Comparison of ENCODE assay signal across 23 cellular contexts in genomic region chr1:179708434-179709195, GRCh38. TPM values are rescaled to one million over a fixed set of nuclear protein-coding genes. Genes with fewer than 3 reads are reported as not detected.
"Had no signal": no experiment of that assay in that cellular context is flagged by ENCODE, and none has a peak within 500 bp of the region (broad histone marks: within the 10 kb centered on the region; RNA-seq: fewer than 3 reads in every experiment).

No MANE protein-coding gene starts in this region.

- DNase-seq: activated CD4-positive, alpha-beta T cell treated with anti-CD3 and anti-CD28 coated beads, Interleukin-2, amount 10 ng/mL, durations not matched to agents 7 days and 5 days; activated CD4-positive, CD25-positive, alpha-beta regulatory T cell; activated naive CD4-positive, alpha-beta T cell; aorta; cerebellar nuclear complex; left colon; naive B cell; posterior cingulate gyrus; stimulated activated CD4-positive, alpha-beta T cell treated with anti-CD3 and anti-CD28 coated beads, Interleukin-15, amount 100 ng/mL, for 24 hours; stimulated activated CD4-positive, alpha-beta T cell treated with anti-CD3 and anti-CD28 coated beads, Interleukin-4, amount 100 ng/mL, for 24 hours; stimulated activated naive CD4-positive, alpha-beta T cell; tibial artery; uterus had no signal

- H3K4me3 Mint-ChIP-seq: activated CD4-positive, alpha-beta T cell treated with anti-CD3 and anti-CD28 coated beads, Interleukin-2, amount 10 ng/mL, durations not matched to agents 7 days and 5 days; activated T-helper 1 cell treated with anti-CD3 and anti-CD28 coated beads, Interleukin-12 subunit alpha, Interleukin-12 subunit beta, Interleukin-2, Interleukin-4 antibody, amounts not matched to agents 30 ng/mL and 10 ng/mL and 1 ng/mL, durations not matched to agents 14 hours and 24 hours and 36 hours; dendritic cell treated with granulocyte-macrophage colony-stimulating factor and Interleukin-4, amounts not matched to agents 40 ng/mL and 50 ng/mL, for 4 days; naive B cell; T-helper 2 cell treated with Interferon-gamma antibody and Interleukin-4, amounts not matched to agents 5 μg/mL and 100 μg/mL, for 36 hours had no signal

- H3K27me3 ChIP-seq: gastroesophageal sphincter, right atrium auricular region, uterus had no signal

- H3K27ac Mint-ChIP-seq: activated CD4-positive, alpha-beta T cell treated with anti-CD3 and anti-CD28 coated beads, Interleukin-2, amount 10 ng/mL, durations not matched to agents 7 days and 5 days; activated T-helper 1 cell treated with anti-CD3 and anti-CD28 coated beads, Interleukin-12 subunit alpha, Interleukin-12 subunit beta, Interleukin-2, Interleukin-4 antibody, amounts not matched to agents 30 ng/mL and 10 ng/mL and 1 ng/mL, durations not matched to agents 14 hours and 24 hours and 36 hours; dendritic cell treated with granulocyte-macrophage colony-stimulating factor and Interleukin-4, amounts not matched to agents 40 ng/mL and 50 ng/mL, for 4 days; T-helper 2 cell treated with Interferon-gamma antibody and Interleukin-4, amounts not matched to agents 5 μg/mL and 100 μg/mL, for 36 hours had no signal

- H3K9me3 ChIP-seq: tibial artery, uterus had no signal

- H3K27ac ChIP-seq: gastroesophageal sphincter, right atrium auricular region, skin epidermis, tibial artery, uterus had no signal

- H3K36me3 Mint-ChIP-seq: naive B cell had no signal

- H3K4me3 ChIP-seq: gastroesophageal sphincter, lung, right atrium auricular region, skin epidermis, tibial artery, uterus had no signal

- ATAC-seq: left colon had no signal

- H3K27me3 Mint-ChIP-seq: dendritic cell treated with granulocyte-macrophage colony-stimulating factor and Interleukin-4, amounts not matched to agents 40 ng/mL and 50 ng/mL, for 4 days had no signal

- H3K4me1 ChIP-seq: tibial artery, uterus had no signal

- H3K36me3 ChIP-seq: gastroesophageal sphincter, right atrium auricular region, tibial artery, uterus had no signal

RNA-seq across cellular contexts. Expression of gene FAM163A, which starts 34.5 kb away (rescaled TPM):
- total RNA-seq: activated CD4-positive, alpha-beta T cell treated with anti-CD3 and anti-CD28 coated beads, Interleukin-2, amount 10 ng/mL, durations not matched to agents 7 days and 5 days; activated CD8-positive, alpha-beta memory T cell treated with anti-CD3 and anti-CD28 coated beads for 36 hours; activated T-helper 1 cell treated with anti-CD3 and anti-CD28 coated beads, Interleukin-12 subunit alpha, Interleukin-12 subunit beta, Interleukin-2, Interleukin-4 antibody, amounts not matched to agents 30 ng/mL and 10 ng/mL and 1 ng/mL, durations not matched to agents 14 hours and 24 hours and 36 hours; aorta; epithelial cell of proximal tubule; right atrium auricular region; subcutaneous adipose tissue had no signal
- polyA plus RNA-seq: aorta, lung had no signal
